In the genomic region with DNA sequence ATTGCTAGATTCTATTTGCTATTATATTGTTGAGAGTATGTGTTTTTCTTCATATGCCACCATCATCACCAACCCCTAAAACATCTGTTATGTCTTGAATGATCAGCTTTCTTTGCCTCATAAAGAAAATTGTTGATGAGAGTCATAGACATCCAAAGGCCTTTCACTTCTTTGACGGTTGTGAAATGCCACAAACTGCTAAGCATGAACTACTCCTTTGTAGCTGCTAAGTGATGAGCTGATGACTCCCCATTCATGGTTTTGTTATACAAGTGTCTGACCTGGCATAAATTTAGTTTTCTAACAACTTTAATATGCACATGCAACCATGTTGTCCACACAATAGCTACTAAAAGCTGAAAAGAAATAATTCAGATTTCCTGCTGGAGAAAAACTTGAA, we compare ENCODE assay signal across 8 cellular contexts. TPM values are rescaled to one million over a fixed set of nuclear protein-coding genes. Genes with fewer than 3 reads are reported as not detected.
A peak's percentile ranks its signal among the peaks of the same experiment; 100 is the strongest.
DNase-seq lines count a peak whose midpoint lies in the region; ATAC-seq, FAIRE-seq and TF ChIP-seq lines count a peak whose summit lies in the region.

No MANE protein-coding gene starts in this region.

- peak; percentile 18 for DNase-seq in ELR (ENCODE audit: low read depth)
- no peak for DNase-seq in RWPE1 (ENCODE audit: low spot score)
- DNase-seq in fibroblast of lung (ENCODE audit: low read depth in 2 of 2) = no peak
- DNase-seq in gastrocnemius medialis = no peak
- no peak for DNase-seq in thyroid gland
- no peak for DNase-seq in pancreas
- DNase-seq in NCI-H1092 (lab: John Stamatoyannopoulos, UW) = no peak
- no peak for DNase-seq in iPS-NIHi7 (ENCODE audit: extremely low spot score)

- H3K27me3 ChIP-seq in fibroblast of lung (ENCODE audit: control insufficient read depth, insufficient read depth, low read length) (no peaks in the 10 kb centered on the region), gastrocnemius medialis (no peaks in the 10 kb centered on the region), thyroid gland (no peaks in the 10 kb centered on the region), pancreas (no peaks in the 10 kb centered on the region)

- peaks cover 12% of the 10 kb centered on the region for H3K79me2 ChIP-seq in fibroblast of lung (ENCODE audit: control insufficient read depth, insufficient read depth, low read length)

- no peaks in the 10 kb centered on the region for H4K20me1 ChIP-seq in fibroblast of lung (ENCODE audit: control insufficient read depth, extremely low read depth, insufficient read depth, low read length)

- no peak for TF ChIP-seq POLR2A in gastrocnemius medialis (IDR thresholded peaks at IDR 0.05)
- no peak for TF ChIP-seq POLR2A in thyroid gland (IDR thresholded peaks at IDR 0.05)

- no peak overlapping the region for H3K9ac ChIP-seq in fibroblast of lung (ENCODE audit: insufficient read depth, low read length)

- H3K4me2 ChIP-seq in fibroblast of lung (ENCODE audit: extremely low read depth, insufficient read depth, low read length) = peak overlapping the region; percentile 95

- no peaks in the 10 kb centered on the region for H3K9me3 ChIP-seq in fibroblast of lung (ENCODE audit: control insufficient read depth, insufficient read depth, low read depth, low read length)
- H3K9me3 ChIP-seq in gastrocnemius medialis = no peaks in the 10 kb centered on the region
- H3K9me3 ChIP-seq in thyroid gland = no peaks in the 10 kb centered on the region
- no peaks in the 10 kb centered on the region for H3K9me3 ChIP-seq in pancreas

- intact Hi-C loops in gastrocnemius medialis (cut with DNase I; ENCODE audit: low total_unique reads) = loop anchor here (1.0 to 2.0 kb wide), 2 partner anchors 178 to 743 kb away; no protein-coding TSS in a partner anchor
- intact Hi-C loops in thyroid gland (cut with DNase I) = no loop called here
- intact Hi-C loops in pancreas (cut with DNase I) = no loop called here

- H3K4me1 ChIP-seq in fibroblast of lung (ENCODE audit: control insufficient read depth, extremely low read depth, insufficient read depth, low read length) = no peaks in the 10 kb centered on the region
- H3K4me1 ChIP-seq in gastrocnemius medialis = peaks cover 16 to 21% of the 10 kb centered on the region in 2 donors
- H3K4me1 ChIP-seq in thyroid gland = peaks cover 24 to 25% of the 10 kb centered on the region in 2 donors
- peaks cover 0 to 11% (median 8%) of the 10 kb centered on the region in 3 donors for H3K4me1 ChIP-seq in pancreas

- CTCF ChIA-PET in RWPE1 (lab: Yijun Ruan, JAX) = interaction anchor here (0.6 to 1.3 kb wide), 10 partner anchors 10 to 879 kb away, joined by 3 to 5 read pairs (median 4); no protein-coding TSS in a partner anchor

- H2AFZ ChIP-seq in fibroblast of lung (ENCODE audit: low read length) = peak overlapping the region; percentile 94

- TF ChIP-seq CTCF in RWPE1 (conservative IDR thresholded peaks at IDR 0.05; ENCODE audit: low read depth) (no peak), fibroblast of lung (conservative IDR thresholded peaks at IDR 0.05 in 1 of 2, IDR thresholded peaks at IDR 0.05 in 1 of 2; ENCODE audit: low read depth in 1 of 2, low read length in 2 of 2) (no peak), gastrocnemius medialis (IDR thresholded peaks at IDR 0.05 in 4 of 5, conservative IDR thresholded peaks at IDR 0.05 in 1 of 5) (no peak), thyroid gland (IDR thresholded peaks at IDR 0.05) (no peak), pancreas (IDR thresholded peaks at IDR 0.05) (no peak)

- H3K4me3 ChIP-seq in fibroblast of lung (replicated peaks in 1 of 4; ENCODE audit: control extremely low read depth in 1 of 4, insufficient read depth in 1 of 4, low read depth in 3 of 4, low read length in 4 of 4) = peak overlapping the region in 2 of 4 experiments; percentile 91 to 95
- peak overlapping the region; percentile 58 to 85 (median 80) for H3K4me3 ChIP-seq in gastrocnemius medialis
- peak overlapping the region in 1 of 3 donors; percentile 51 for H3K4me3 ChIP-seq in thyroid gland (replicated peaks in 1 of 3)
- peak overlapping the region in 2 of 4 donors; percentile 61 to 76 for H3K4me3 ChIP-seq in pancreas

- H3K27ac ChIP-seq in RWPE1 (peak overlapping the region; percentile 87), fibroblast of lung (ENCODE audit: insufficient read depth, low read length) (no peak overlapping the region), gastrocnemius medialis (peak overlapping the region in 3 of 4 donors; percentile 69 to 76 (median 74)), thyroid gland (peak overlapping the region in 1 of 3 donors; percentile 73), pancreas (no peak overlapping the region)

- in situ Hi-C loops in gastrocnemius medialis (cut with MboI; ENCODE audit: low sequenced_read_pairs in 4 of 4) = no loop called here

- no peak for FAIRE-seq in pancreas (lab: Jason Lieb, UNC)

- POLR2A ChIA-PET in RWPE1 (lab: Yijun Ruan, JAX; ENCODE audit: low non-redundant PET) = no interaction called here

- 52 to 73% methylated on average over 1 of the region's 1 CpG for WGBS in thyroid gland, 2 donors
- 31 to 38% methylated on average over 1 of the region's 1 CpG for WGBS in pancreas, 2 donors

- no peak for ATAC-seq in gastrocnemius medialis
- no peak for ATAC-seq in pancreas

- H3K36me3 ChIP-seq in fibroblast of lung (ENCODE audit: control insufficient read depth, insufficient read depth, low read length) = peaks cover 4% of the 10 kb centered on the region
- peaks cover 3 to 20% of the 10 kb centered on the region in 2 donors for H3K36me3 ChIP-seq in gastrocnemius medialis
- H3K36me3 ChIP-seq in thyroid gland = peaks cover 5 to 7% of the 10 kb centered on the region in 2 donors
- peaks cover 0 to 9% (median 8%) of the 10 kb centered on the region in 3 donors for H3K36me3 ChIP-seq in pancreas

RNA-seq across cellular contexts. Expression of a gene that starts 0.7 kb away (rescaled TPM):
- total RNA-seq in fibroblast of lung = 24.7 and 27.4 TPM in 2 replicates
- polyA plus RNA-seq in fibroblast of lung = 21.7 and 25.1 TPM in 2 replicates
- polyA plus RNA-seq in fibroblast of lung (2012) = 11.1 and 12.7 TPM in 2 replicates
- polyA minus RNA-seq in fibroblast of lung (ENCODE audit: low replicate concordance) = 9.1 and 16.6 TPM in 2 replicates
- total RNA-seq in gastrocnemius medialis = 10 to 100 TPM in 3 of 4 donors, 1 to 10 TPM in 1; 7.5 to 16.0 (median 12.5) TPM
- total RNA-seq in thyroid gland = 10 to 100 TPM; 42.6 to 54.7 (median 46.7) TPM
- 10 to 100 TPM in 5 of 6 donors, 1 to 10 TPM in 1; 9.7 to 22.8 (median 13.2) TPM for total RNA-seq in pancreas
- polyA plus RNA-seq in pancreas = 10 to 100 TPM; 11.0 to 17.7 TPM

RNA-seq across cellular contexts. Expression of a gene that starts 8.4 kb away (rescaled TPM):
- 0.17 and 0.26 TPM in 2 replicates for total RNA-seq in fibroblast of lung
- 0.02 and 0.06 TPM in 2 replicates for polyA plus RNA-seq in fibroblast of lung
- not detected in 2 replicates for polyA plus RNA-seq in fibroblast of lung (2012)
- 0.07 TPM in 1 of 2 replicates, not detected in the other for polyA minus RNA-seq in fibroblast of lung (ENCODE audit: low replicate concordance)
- total RNA-seq in gastrocnemius medialis = under 1 TPM in 1 of 4 donors, not detected in 3; 0.07 TPM
- total RNA-seq in thyroid gland = 1 to 10 TPM in 1 of 4 donors, under 1 TPM in 3; 0.29 to 2.1 (median 0.85) TPM
- total RNA-seq in pancreas = under 1 TPM in 3 of 6 donors, not detected in 3; 0.09 to 0.38 (median 0.13) TPM
- under 1 TPM; 0.07 to 0.23 TPM for polyA plus RNA-seq in pancreas

RNA-seq across cellular contexts. Expression of a gene that starts 55.7 kb away (rescaled TPM):
- total RNA-seq in fibroblast of lung = not detected in 2 replicates
- not detected in 2 replicates for polyA plus RNA-seq in fibroblast of lung
- polyA plus RNA-seq in fibroblast of lung (2012) = not detected in 2 replicates
- not detected in 2 replicates for polyA minus RNA-seq in fibroblast of lung (ENCODE audit: low replicate concordance)
- total RNA-seq in gastrocnemius medialis = 1 to 10 TPM in 2 of 4 donors, not detected in 2; 1.9 to 2.3 TPM
- 1 to 10 TPM in 1 of 4 donors, under 1 TPM in 1, not detected in 2; 0.50 to 2.9 TPM for total RNA-seq in thyroid gland
- total RNA-seq in pancreas = under 1 TPM in 2 of 6 donors, not detected in 4; 0.69 to 0.85 TPM
- polyA plus RNA-seq in pancreas = 1 to 10 TPM; 1.2 to 2.0 TPM

Comparison
In these comparisons a context has a peak if more than half of its experiments do, and no peak if none do; other contexts are left out.
1. H3K27ac ChIP-seq: peak in RWPE1 (single experiment) and gastrocnemius medialis (3 of 4); none in fibroblast of lung (single experiment) and pancreas (0 of 4).